ENCODE assay signal across 1 cellular context in the genomic region with DNA sequence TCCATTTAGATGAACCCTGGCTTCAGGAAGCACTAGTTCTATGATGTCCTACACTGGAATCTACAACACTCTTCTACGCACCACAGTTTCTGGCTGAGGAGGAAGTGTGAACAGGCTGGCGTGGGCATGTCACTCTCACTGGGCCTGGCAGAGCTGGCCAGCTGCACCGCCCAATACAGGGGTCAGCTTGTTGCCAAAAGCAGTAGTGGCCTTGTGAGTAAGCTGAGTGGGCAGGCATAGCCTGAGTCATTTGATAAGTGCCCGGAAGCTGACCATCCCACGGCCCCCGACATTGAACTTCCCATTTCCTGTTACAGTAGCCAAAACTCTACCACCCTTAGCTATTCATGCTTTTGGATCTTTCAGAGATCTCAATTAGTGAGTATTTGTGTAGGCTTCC.
TF ChIP-seq lines count a peak whose summit lies in the region.

No MANE protein-coding gene starts in this region.

TF ChIP-seq in endothelial cell of umbilical vein, 7 proteins besides CTCF, POLR2A, EP300 and RAD21 (continued from another document):
- TF ChIP-seq, protein P1, sequence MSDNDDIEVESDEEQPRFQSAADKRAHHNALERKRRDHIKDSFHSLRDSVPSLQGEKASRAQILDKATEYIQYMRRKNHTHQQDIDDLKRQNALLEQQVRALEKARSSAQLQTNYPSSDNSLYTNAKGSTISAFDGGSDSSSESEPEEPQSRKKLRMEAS (IDR thresholded peaks at IDR 0.05; ENCODE audit: insufficient read depth, insufficient read length): no peak
